ENCODE assay signal across 10 cellular contexts in genomic region chr15:29867601-29868000, GRCh38. TPM values are rescaled to one million over a fixed set of nuclear protein-coding genes. Genes with fewer than 3 reads are reported as not detected.
"Had no signal": no experiment of that assay in that cellular context is flagged by ENCODE, and none has a peak within 500 bp of the region (broad histone marks: within the 10 kb centered on the region; RNA-seq: fewer than 3 reads in every experiment).

No MANE protein-coding gene starts in this region.

RNA-seq across cellular contexts. Expression of gene TJP1, which starts 45.3 kb away (rescaled TPM):
- total RNA-seq: activated CD4-positive, alpha-beta memory T cell treated with anti-CD3 and anti-CD28 coated beads for 36 hours; activated CD4-positive, alpha-beta T cell treated with anti-CD3 and anti-CD28 coated beads, Interleukin-2, amount 10 ng/mL, durations not matched to agents 24 days and 14 days; activated CD8-positive, alpha-beta memory T cell treated with anti-CD3 and anti-CD28 coated beads for 36 hours; activated CD8-positive, alpha-beta T cell treated with anti-CD3 and anti-CD28 coated beads for 36 hours; activated naive CD4-positive, alpha-beta T cell treated with anti-CD3 and anti-CD28 coated beads for 36 hours; activated naive CD8-positive, alpha-beta T cell treated with anti-CD3 and anti-CD28 coated beads for 36 hours; activated T-helper 1 cell treated with anti-CD3 and anti-CD28 coated beads, Interleukin-12 subunit alpha, Interleukin-12 subunit beta, Interleukin-2, Interleukin-4 antibody, amounts not matched to agents 30 ng/mL and 10 ng/mL and 1 ng/mL, durations not matched to agents 14 hours and 24 hours and 36 hours; activated T-helper 17 cell treated with anti-CD3 and anti-CD28 coated beads, Interleukin-2, amount 50 U/mL, for 72 hours; T-helper 1 cell treated with Interleukin-12 subunit alpha and Interleukin-12 subunit beta and Interleukin-4 antibody, amounts not matched to agents 30 ng/mL and 1 ng/mL, for 36 hours; T-helper 2 cell treated with Interferon-gamma antibody and Interleukin-4, amounts not matched to agents 100 ng/mL and 5 ng/mL, for 36 hours had no signal
